9 cellular contexts compared by ENCODE assay signal in genomic region chr9:21434202-21435014, GRCh38. TPM values are rescaled to one million over a fixed set of nuclear protein-coding genes. Genes with fewer than 3 reads are reported as not detected.
DNase-seq lines count a peak whose midpoint lies in the region; ATAC-seq and TF ChIP-seq lines count a peak whose summit lies in the region.
"Had no signal": no experiment of that assay in that cellular context is flagged by ENCODE, and none has a peak within 500 bp of the region (broad histone marks: within the 10 kb centered on the region; RNA-seq: fewer than 3 reads in every experiment).

No MANE protein-coding gene starts in this region.

- peak; percentile 0 for DNase-seq in DMS114 treated with DMSO at 0.1 percent for 48 hours (lab: John Stamatoyannopoulos, UW; ENCODE audit: unreplicated experiment)
- DNase-seq in RKO (ENCODE audit: low spot score): peak; percentile 72
- peak; percentile 85 to 87 for DNase-seq in cardiac fibroblast (ENCODE audit: low read depth in 2 of 2)
- peak in 1 of 3 donors; percentile 85 for DNase-seq in mucosa of descending colon
- no peak for DNase-seq in left lung
- no peak for DNase-seq in ACHN

- 27 to 47% methylated on average over 4 to 7 of the region's 9 CpGs for WGBS in gastroesophageal sphincter (ENCODE audit: low coverage in 1 of 2), 2 donors

- H3K27me3 ChIP-seq in left lung: peaks cover 0 to 22% of the 10 kb centered on the region in 2 donors
- peaks cover 8% of the 10 kb centered on the region for H3K27me3 ChIP-seq in gastroesophageal sphincter

- no peak overlapping the region for H3K4me3 ChIP-seq in cardiac fibroblast (replicated peaks in 1 of 2; ENCODE audit: low read depth in 2 of 2, low read length in 2 of 2)
- H3K4me3 ChIP-seq in mucosa of descending colon: no peak overlapping the region
- no peak overlapping the region for H3K4me3 ChIP-seq in left lung
- no peak overlapping the region for H3K4me3 ChIP-seq in gastroesophageal sphincter

- intact Hi-C loops in mucosa of descending colon (cut with DNase I, micrococcal nuclease) (no loop called here), left lung (cut with DNase I) (no loop called here)

- no peaks in the 10 kb centered on the region for H3K36me3 ChIP-seq in mucosa of descending colon (ENCODE audit: low read depth)
- no peaks in the 10 kb centered on the region for H3K36me3 ChIP-seq in left lung
- no peaks in the 10 kb centered on the region for H3K36me3 ChIP-seq in gastroesophageal sphincter

- no peaks in the 10 kb centered on the region for H3K9me3 ChIP-seq in mucosa of descending colon
- no peaks in the 10 kb centered on the region for H3K9me3 ChIP-seq in left lung
- no peaks in the 10 kb centered on the region for H3K9me3 ChIP-seq in gastroesophageal sphincter

- no peak for TF ChIP-seq EP300 in gastroesophageal sphincter (IDR thresholded peaks at IDR 0.05)

- ATAC-seq in HG02759 (IDR thresholded peaks at IDR 0.05; ENCODE audit: unreplicated experiment): peak; percentile 39
- no peak for ATAC-seq in mucosa of descending colon
- ATAC-seq in left lung: no peak
- ATAC-seq in gastroesophageal sphincter: no peak

- TF ChIP-seq CTCF in cardiac fibroblast (IDR thresholded peaks at IDR 0.05; ENCODE audit: low read depth, low read length): peak; percentile 61
- TF ChIP-seq CTCF in mucosa of descending colon (IDR thresholded peaks at IDR 0.05): peak; percentile 24
- peak in 1 of 2 donors; percentile 24 for TF ChIP-seq CTCF in left lung (IDR thresholded peaks at IDR 0.05)
- TF ChIP-seq CTCF in gastroesophageal sphincter (IDR thresholded peaks at IDR 0.05): peak in 2 of 4 experiments; percentile 31 to 39

- no peak overlapping the region for H3K27ac ChIP-seq in left lung
- H3K27ac ChIP-seq in gastroesophageal sphincter: no peak overlapping the region

- in situ Hi-C loops in ACHN (cut with HindIII; ENCODE audit: low pct_ligation_motif_present, low pct_unique_long_range_greater_than_20kb, low sequenced_read_pairs): no loop called here

- no peaks in the 10 kb centered on the region for H3K4me1 ChIP-seq in mucosa of descending colon (ENCODE audit: low read depth)
- H3K4me1 ChIP-seq in left lung: no peaks in the 10 kb centered on the region
- H3K4me1 ChIP-seq in gastroesophageal sphincter: no peaks in the 10 kb centered on the region

- no peak for TF ChIP-seq POLR2A in gastroesophageal sphincter (IDR thresholded peaks at IDR 0.05)

RNA-seq across cellular contexts. Expression of gene IFNA1, which starts 5.8 kb away (rescaled TPM):
- total RNA-seq in mucosa of descending colon: not detected
- not detected for total RNA-seq in left lung
- not detected for total RNA-seq in gastroesophageal sphincter
- total RNA-seq: activated CD8-positive, alpha-beta memory T cell treated with anti-CD3 and anti-CD28 coated beads for 36 hours had no signal

RNA-seq across cellular contexts. Expression of gene IFNA8, which starts 25.5 kb away (rescaled TPM):
- total RNA-seq in mucosa of descending colon (not detected), left lung (not detected), gastroesophageal sphincter (not detected)
- total RNA-seq: activated CD8-positive, alpha-beta memory T cell treated with anti-CD3 and anti-CD28 coated beads for 36 hours had no signal

RNA-seq across cellular contexts. Expression of gene IFNE, which starts 47.7 kb away (rescaled TPM):
- total RNA-seq in mucosa of descending colon: not detected
- not detected for total RNA-seq in left lung
- total RNA-seq in gastroesophageal sphincter: not detected
- total RNA-seq: activated CD8-positive, alpha-beta memory T cell treated with anti-CD3 and anti-CD28 coated beads for 36 hours had no signal

RNA-seq across cellular contexts. Expression of gene IFNA2, which starts 49.2 kb away (rescaled TPM):
- total RNA-seq in mucosa of descending colon: not detected
- total RNA-seq in left lung: not detected
- not detected for total RNA-seq in gastroesophageal sphincter
- total RNA-seq: activated CD8-positive, alpha-beta memory T cell treated with anti-CD3 and anti-CD28 coated beads for 36 hours had no signal

Comparison
In these comparisons a context has a peak if more than half of its experiments do, and no peak if none do; other contexts are left out.
1. DNase-seq: peak in DMS114 treated with DMSO at 0.1 percent for 48 hours (single experiment), RKO (single experiment) and cardiac fibroblast (2 of 2); none in left lung (0 of 2) and ACHN (single experiment).